In the genomic region with DNA sequence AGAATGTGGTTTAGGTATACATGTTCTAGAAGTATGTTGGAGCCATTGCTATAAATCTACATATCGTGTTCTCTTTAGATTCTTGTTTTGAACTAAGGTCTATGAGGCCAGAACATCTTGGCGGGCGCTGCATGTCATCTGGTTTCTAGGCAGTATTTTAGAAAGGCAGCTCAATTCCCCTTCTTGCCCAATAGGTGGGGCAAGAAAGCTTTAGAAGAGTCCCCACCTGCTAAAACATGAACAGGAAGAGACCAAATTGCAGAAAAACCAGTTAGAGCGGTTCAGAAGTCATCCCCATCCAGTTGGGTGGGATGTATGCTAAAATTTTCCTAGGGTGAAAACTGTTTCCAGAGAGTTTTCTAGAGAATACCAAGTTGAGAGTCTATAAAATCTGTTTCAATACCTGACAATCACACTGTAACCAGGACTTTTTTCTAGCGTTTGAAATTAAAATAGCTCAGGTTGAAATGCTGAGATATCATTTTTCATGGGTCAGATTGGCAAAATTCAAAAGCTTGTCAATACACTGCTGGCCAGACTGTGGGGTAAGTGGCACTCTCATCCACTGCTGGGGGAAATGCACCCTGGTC, we compare ENCODE assay signal across 8 cellular contexts. TPM values are rescaled to one million over a fixed set of nuclear protein-coding genes. Genes with fewer than 3 reads are reported as not detected.
DNase-seq lines count a peak whose midpoint lies in the region; ATAC-seq, FAIRE-seq and TF ChIP-seq lines count a peak whose summit lies in the region.

No MANE protein-coding gene starts in this region.

- H4K8ac ChIP-seq in H1 (ENCODE audit: extremely low read depth, insufficient read depth, low read length), result no peak overlapping the region

- no peak overlapping the region for H2BK12ac ChIP-seq in H1 (ENCODE audit: low read depth, low read length)

- H3K27me3 ChIP-seq in Loucy (ENCODE audit: insufficient read depth, low read length, poor library complexity, severe bottlenecking) (no peaks in the 10 kb centered on the region), H1 (replicated peaks in 1 of 4; ENCODE audit: control insufficient read depth in 3 of 4, extremely low read depth in 1 of 4, insufficient read depth in 3 of 4, low read length in 3 of 4) (no peaks in the 10 kb centered on the region)

- no peak overlapping the region for H3K23ac ChIP-seq in H1 (ENCODE audit: insufficient read length)

- no peaks in the 10 kb centered on the region for H3K9me3 ChIP-seq in Loucy (ENCODE audit: insufficient read depth, low read depth, low read length)
- H3K9me3 ChIP-seq in H1 (ENCODE audit: insufficient read depth in 2 of 2, low read depth in 1 of 2, low read length in 1 of 2), result no peaks in the 10 kb centered on the region

- no peak overlapping the region for H3K27ac ChIP-seq in H1 (ENCODE audit: low read depth, low read length)

- POLR2A ChIA-PET in H1 (lab: Charles Lee; ENCODE audit: partially characterized antibody), result interaction anchor here (0.7 to 0.8 kb wide), 2 partner anchors 162 to 172 kb away, joined by 3 read pairs; no protein-coding TSS in a partner anchor

- no peak overlapping the region for H2BK5ac ChIP-seq in H1 (ENCODE audit: low read depth, low read length)

- H3K36me3 ChIP-seq in Loucy (ENCODE audit: insufficient read depth, low read length) (no peaks in the 10 kb centered on the region), H1 (ENCODE audit: control insufficient read depth in 2 of 4, insufficient read depth in 4 of 4, low read length in 3 of 4) (no peaks in the 10 kb centered on the region)

- H3K18ac ChIP-seq in H1 (ENCODE audit: extremely low read depth, low read length), result no peak overlapping the region

- no peaks in the 10 kb centered on the region for H3K4me1 ChIP-seq in Loucy (ENCODE audit: insufficient read depth, low read length, poor library complexity, severe bottlenecking)
- H3K4me1 ChIP-seq in H1 (replicated peaks in 1 of 4; ENCODE audit: control insufficient read depth in 3 of 4, insufficient read depth in 4 of 4, low read length in 3 of 4), result no peaks in the 10 kb centered on the region; a peak in 1 of 7 replicates

- no peaks in the 10 kb centered on the region for H3K9me2 ChIP-seq in Loucy (replicated peaks; ENCODE audit: low read depth, low read length)

- H3K4me2 ChIP-seq in Loucy (ENCODE audit: low read depth, low read length, poor library complexity, severe bottlenecking) (no peak overlapping the region), H1 (ENCODE audit: insufficient read depth in 1 of 2, low read depth in 2 of 2, low read length in 2 of 2) (no peak overlapping the region)

- H3K56ac ChIP-seq in H1 (replicated peaks; ENCODE audit: insufficient read length, low read depth, low read length), result no peak overlapping the region

- DNase-seq in activated CD4-positive, alpha-beta T cell treated with anti-CD3 and anti-CD28 coated beads for 48 hours, result peak; percentile 8
- no peak for DNase-seq in activated CD4-positive, alpha-beta T cell treated with anti-CD3 and anti-CD28 coated beads, Interleukin-2, amount 50 U/mL, for 48 hours
- peak; percentile 52 for DNase-seq in GM20000 (ENCODE audit: low spot score)
- peak; percentile 71 for DNase-seq in SIG-M5 treated with dmso at 0.1 percent for 504 hours (lab: John Stamatoyannopoulos, UW; ENCODE audit: unreplicated experiment)
- DNase-seq in H1 (ENCODE audit: low read depth in 1 of 2, low spot score in 2 of 2), result no peak
- peak; percentile 5 for DNase-seq in midbrain (lab: John Stamatoyannopoulos, UW)

- no peak overlapping the region for H4K91ac ChIP-seq in H1 (replicated peaks; ENCODE audit: insufficient read length, low read length)

- FAIRE-seq in H1 (lab: Jason Lieb, UNC), result peak; percentile 98

- no peak overlapping the region for H3K14ac ChIP-seq in H1 (ENCODE audit: insufficient read length)

- TF ChIP-seq POLR2A in H1 (IDR thresholded peaks at IDR 0.05; ENCODE audit: control extremely low read depth in 1 of 2, low read depth in 2 of 2, low read length in 2 of 2), result no peak

- H3K79me1 ChIP-seq in H1 (ENCODE audit: low read depth, low read length), result no peaks in the 10 kb centered on the region

- H2AFZ ChIP-seq in Loucy (ENCODE audit: low read length) (no peak overlapping the region), H1 (ENCODE audit: low read length) (no peak overlapping the region)

- no peak overlapping the region for H4K5ac ChIP-seq in H1 (ENCODE audit: insufficient read length, low read depth, low read length)

- peak; percentile 40 for TF ChIP-seq CTCF in GM20000 (IDR thresholded peaks at IDR 0.05; ENCODE audit: extremely low read depth, missing control alignments)
- peak; percentile 74 for TF ChIP-seq CTCF in Loucy (conservative IDR thresholded peaks at IDR 0.05; ENCODE audit: low read length)
- peak in 2 of 3 experiments; percentile 57 to 58; a peak in 3 of 4 replicates for TF ChIP-seq CTCF in H1 (IDR thresholded peaks at IDR 0.05; ENCODE audit: control extremely low read depth in 1 of 3, insufficient read depth in 1 of 3, low read depth in 1 of 3, low read length in 3 of 3)

- H4K20me1 ChIP-seq in Loucy (ENCODE audit: insufficient read depth, low read length, poor library complexity, severe bottlenecking) (no peaks in the 10 kb centered on the region), H1 (replicated peaks in 1 of 2; ENCODE audit: control insufficient read depth in 1 of 2, insufficient read depth in 2 of 2, low read length in 2 of 2) (no peaks in the 10 kb centered on the region)

- peak in 1 of 2 experiments; percentile 37; a peak in 1 of 3 replicates for TF ChIP-seq EP300 in H1 (IDR thresholded peaks at IDR 0.05; ENCODE audit: borderline replicate concordance in 1 of 2, low read depth in 2 of 2, low read length in 2 of 2)

- H3K79me2 ChIP-seq in Loucy (ENCODE audit: insufficient read depth, low read length), result no peaks in the 10 kb centered on the region
- no peaks in the 10 kb centered on the region for H3K79me2 ChIP-seq in H1 (ENCODE audit: control insufficient read depth in 1 of 2, insufficient read depth in 2 of 2, low read length in 2 of 2)

- CTCF ChIA-PET in H1 (lab: Charles Lee; ENCODE audit: partially characterized antibody), result interaction anchor here (0.6 to 2.9 kb wide), 25 partner anchors 14 to 193 kb away, joined by 3 to 16 read pairs (median 4); no protein-coding TSS in a partner anchor

- no peak overlapping the region for H3K4ac ChIP-seq in H1 (replicated peaks; ENCODE audit: insufficient read length, low read depth, low read length)

- no peak overlapping the region for H2BK120ac ChIP-seq in H1 (replicated peaks; ENCODE audit: low read depth, low read length)

- no peak overlapping the region for H3K9ac ChIP-seq in Loucy (ENCODE audit: low read depth, low read length, poor library complexity, severe bottlenecking)
- H3K9ac ChIP-seq in H1 (replicated peaks in 1 of 4; ENCODE audit: extremely low read depth in 1 of 4, low read depth in 3 of 4, low read length in 3 of 4), result no peak overlapping the region

- H2AK5ac ChIP-seq in H1 (ENCODE audit: low read depth, low read length), result no peak overlapping the region

- peak; percentile 78 to 83 for TF ChIP-seq RAD21 in H1 (IDR thresholded peaks at IDR 0.05 in 1 of 2, conservative IDR thresholded peaks at IDR 0.05 in 1 of 2; ENCODE audit: low read depth in 2 of 2, low read length in 2 of 2)

- H3F3A ChIP-seq in Loucy (ENCODE audit: low read depth), result no peaks in the 10 kb centered on the region

- H3K23me2 ChIP-seq in H1 (ENCODE audit: low read depth, low read length), result no peaks in the 10 kb centered on the region

- H3K4me3 ChIP-seq in Loucy (ENCODE audit: low read length, poor library complexity, severe bottlenecking), result no peak overlapping the region
- no peak overlapping the region for H3K4me3 ChIP-seq in H1 (ENCODE audit: extremely low read depth in 1 of 4, insufficient read depth in 2 of 4, low read depth in 3 of 4, low read length in 4 of 4)

- no peak overlapping the region for H2BK20ac ChIP-seq in H1 (ENCODE audit: low read length)

- no peak for ATAC-seq in HG02610 (IDR thresholded peaks at IDR 0.05; ENCODE audit: unreplicated experiment)

- H2BK15ac ChIP-seq in H1 (ENCODE audit: low read length), result no peak overlapping the region

- 38% methylated on average over 5 of the region's 5 CpGs; no CpG with 5 or more reads in 1 of the 2 experiments for WGBS in H1 (ENCODE audit: extremely low coverage in 1 of 2, insufficient coverage in 1 of 2, insufficient read length in 1 of 2, insufficient replicate concordance in 2 of 2, low coverage in 1 of 2, low lambda C conversion rate in 2 of 2, missing lambda C conversion rate in 1 of 2), 2 experiments

TF ChIP-seq in H1, 55 proteins besides CTCF, POLR2A, EP300 and RAD21:
- TF ChIP-seq, protein P1, sequence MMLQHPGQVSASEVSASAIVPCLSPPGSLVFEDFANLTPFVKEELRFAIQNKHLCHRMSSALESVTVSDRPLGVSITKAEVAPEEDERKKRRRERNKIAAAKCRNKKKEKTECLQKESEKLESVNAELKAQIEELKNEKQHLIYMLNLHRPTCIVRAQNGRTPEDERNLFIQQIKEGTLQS (IDR thresholded peaks at IDR 0.05; ENCODE audit: insufficient read depth, low read depth, low read length), result no peak
- no peak for TF ChIP-seq CHD2 (IDR thresholded peaks at IDR 0.05; ENCODE audit: low read length)
- TF ChIP-seq SIX5 (IDR thresholded peaks at IDR 0.05; ENCODE audit: low read depth, low read length), result no peak
- 0 out of 2 replicates have a peak, but pooled peaks have one; percentile 48 for TF ChIP-seq SP1 (IDR thresholded peaks at IDR 0.05; ENCODE audit: low read depth, low read length)
- TF ChIP-seq, protein P2, sequence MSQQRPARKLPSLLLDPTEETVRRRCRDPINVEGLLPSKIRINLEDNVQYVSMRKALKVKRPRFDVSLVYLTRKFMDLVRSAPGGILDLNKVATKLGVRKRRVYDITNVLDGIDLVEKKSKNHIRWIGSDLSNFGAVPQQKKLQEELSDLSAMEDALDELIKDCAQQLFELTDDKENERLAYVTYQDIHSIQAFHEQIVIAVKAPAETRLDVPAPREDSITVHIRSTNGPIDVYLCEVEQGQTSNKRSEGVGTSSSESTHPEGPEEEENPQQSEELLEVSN (IDR thresholded peaks at IDR 0.05), result no peak
- TF ChIP-seq CBX8 (IDR thresholded peaks at IDR 0.05; ENCODE audit: borderline replicate concordance, low read depth, low read length), result no peak
- TF ChIP-seq, protein P3, sequence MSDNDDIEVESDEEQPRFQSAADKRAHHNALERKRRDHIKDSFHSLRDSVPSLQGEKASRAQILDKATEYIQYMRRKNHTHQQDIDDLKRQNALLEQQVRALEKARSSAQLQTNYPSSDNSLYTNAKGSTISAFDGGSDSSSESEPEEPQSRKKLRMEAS (IDR thresholded peaks at IDR 0.05), result no peak

RNA-seq across cellular contexts. Expression of a gene that starts 17.5 kb away (rescaled TPM):
- total RNA-seq in H1 (2021; fragmentation: NEBNext Ultra II Directional; extraction: Animal tissue kit (Norgen Biotek cat#: 25700)), result 13.4 and 15.3 TPM in 2 replicates
- 5.3 and 7.2 TPM in 2 replicates for polyA plus RNA-seq in H1 (2011; rRNA removed)
- 9.1 TPM for polyA plus RNA-seq in H1 (2011; cell fraction: cytosol; rRNA removed)
- 16.7 TPM for polyA plus RNA-seq in H1 (2011; cell fraction: nucleus; rRNA removed)
- polyA plus RNA-seq in H1 (2012, experiment 1 of 2), result 16.9 to 20.1 TPM (median 18.7 TPM) in 4 replicates
- 2.9 TPM for polyA plus RNA-seq in H1 (2012, experiment 2 of 2)
- 18.3 TPM for polyA plus RNA-seq in H1 (2013, experiment 1 of 2)
- 19.6 TPM for polyA plus RNA-seq in H1 (2013, experiment 2 of 2)
- polyA minus RNA-seq in H1 (2011; rRNA and poly(A)+ RNA removed), result 10.0 and 13.4 TPM in 2 replicates
- polyA minus RNA-seq in H1 (2011; cell fraction: cytosol; rRNA and poly(A)+ RNA removed), result 5.5 TPM
- polyA minus RNA-seq in H1 (2011; cell fraction: nucleus; rRNA and poly(A)+ RNA removed), result 13.2 TPM

Comparison
In these comparisons a context has a peak if more than half of its experiments do, and no peak if none do; other contexts are left out.
1. DNase-seq: peak in activated CD4-positive, alpha-beta T cell treated with anti-CD3 and anti-CD28 coated beads for 48 hours (single experiment), GM20000 (single experiment), SIG-M5 treated with dmso at 0.1 percent for 504 hours (single experiment) and midbrain (single experiment); none in activated CD4-positive, alpha-beta T cell treated with anti-CD3 and anti-CD28 coated beads, Interleukin-2, amount 50 U/mL, for 48 hours (0 of 2) and H1 (0 of 2).
2. Peak in every context shown above with its lines, with median percentiles within 50 percentile points of each other: CTCF ChIP-seq.